In the genomic region with DNA sequence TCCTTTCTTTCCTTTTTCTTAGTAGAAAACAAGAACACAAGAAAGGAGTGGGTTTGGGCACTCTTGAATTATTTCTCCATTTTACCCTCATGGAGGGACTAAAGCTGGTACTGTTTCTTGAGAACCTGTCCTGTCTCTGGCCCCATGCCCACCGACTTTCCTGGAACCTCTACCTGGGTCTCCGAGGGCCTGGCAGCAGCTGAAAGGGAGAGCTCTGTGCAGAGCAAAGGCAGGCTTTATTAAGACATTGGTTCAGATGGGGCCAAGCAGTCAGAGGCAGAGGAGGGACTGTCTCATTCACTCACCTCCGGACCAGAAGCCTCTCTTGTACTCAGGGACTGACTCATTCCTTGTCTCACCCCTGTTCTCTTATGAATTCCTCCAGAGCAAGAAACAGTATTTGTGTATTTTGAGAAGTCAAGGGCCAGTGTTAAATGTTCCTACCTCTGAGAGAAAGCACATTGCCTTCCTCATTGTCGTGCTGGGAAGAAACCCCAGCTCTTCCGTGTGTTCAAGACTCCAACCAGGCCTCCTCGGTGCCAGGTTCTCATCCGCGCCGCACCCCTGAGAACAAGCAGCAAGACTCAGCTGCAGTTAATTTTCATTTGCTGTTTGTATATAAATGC, we compare ENCODE assay signal across 23 cellular contexts.
A peak's percentile ranks its signal among the peaks of the same experiment; 100 is the strongest.
DNase-seq lines count a peak whose midpoint lies in the region; ATAC-seq, FAIRE-seq and TF ChIP-seq lines count a peak whose summit lies in the region.
"Had no signal": no experiment of that assay in that cellular context is flagged by ENCODE, and none has a peak within 500 bp of the region (broad histone marks: within the 10 kb centered on the region; RNA-seq: fewer than 3 reads in every experiment).

No MANE protein-coding gene starts in this region.

- intact Hi-C loops in prostate gland (cut with DNase I) = loop anchor here (10.0 kb wide), 1 partner anchor 816 kb away; no protein-coding TSS in a partner anchor

- DNase-seq in ELR (ENCODE audit: low read depth) (peak; percentile 12), astrocyte (ENCODE audit: low read depth) (peak; percentile 61), hepatocyte (ENCODE audit: low spot score) (peak; percentile 12), prostate gland (ENCODE audit: low spot score) (no peak), immature natural killer cell (no peak), ureter (ENCODE audit: low spot score) (no peak)
- DNase-seq in activated T-cell treated with anti-CD3 and anti-CD28 coated beads, Interleukin-2, amount 50 U/mL, for 72 hours = no peak
- DNase-seq: cortex of kidney; KBM-7; left ventricle myocardium inferior; NCI-H2081 treated with DMSO at 0.1 percent for 48 hours; NCI-H446 treated with DMSO at 0.1 percent for 48 hours; occipital lobe; stimulated activated CD4-positive, alpha-beta T cell treated with anti-CD3 and anti-CD28 coated beads, Interleukin-4, amount 100 ng/mL, for 1 hour had no signal

- H3K36me3 ChIP-seq in astrocyte (ENCODE audit: insufficient read depth, low read length) (no peaks in the 10 kb centered on the region), hepatocyte (replicated peaks; ENCODE audit: insufficient read depth, low read depth) (no peaks in the 10 kb centered on the region), rectal smooth muscle tissue (ENCODE audit: control insufficient read depth, insufficient read depth, low read length) (no peaks in the 10 kb centered on the region), prostate gland (no peaks in the 10 kb centered on the region)
- H3K36me3 ChIP-seq: BLaER1 treated with 17β-estradiol and CSF1 and Interleukin-3, amounts not matched to agents 10 nM and 100 nM; left ventricle myocardium inferior had no signal

- no peak for ATAC-seq in activated T-cell treated with anti-CD3 and anti-CD28 coated beads, Interleukin-2, amount 50 U/mL, for 72 hours (replicated peaks in 1 of 2)
- ATAC-seq: A549 had no signal

- H3K9ac ChIP-seq in astrocyte (ENCODE audit: low read length) = no peak overlapping the region
- H3K9ac ChIP-seq in rectal smooth muscle tissue (ENCODE audit: low read length) = no peak overlapping the region
- H3K9ac ChIP-seq: BLaER1 treated with 17β-estradiol and CSF1 and Interleukin-3, amounts not matched to agents 10 nM and 100 nM had no signal

- 75% methylated on average over 9 of the region's 9 CpGs for WGBS in hepatocyte (ENCODE audit: low lambda C conversion rate, missing lambda C conversion rate)
- WGBS in prostate gland = 81% methylated on average over 9 of the region's 9 CpGs

- H3K27me3 Mint-ChIP-seq in astrocyte (ENCODE audit: low read depth, unreplicated experiment) (peaks cover 2% of the 10 kb centered on the region), immature natural killer cell (ENCODE audit: low read depth in 3 of 3) (peaks cover 0 to 1% (median 0%) of the 10 kb centered on the region in 3 donors)
- H3K27me3 Mint-ChIP-seq in activated T-cell treated with anti-CD3 and anti-CD28 coated beads, Interleukin-2, amount 50 U/mL, for 72 hours (ENCODE audit: low read depth) = no peaks in the 10 kb centered on the region
- H3K27me3 Mint-ChIP-seq: activated naive CD8-positive, alpha-beta T cell had no signal

- H3K9me3 Mint-ChIP-seq in astrocyte (ENCODE audit: unreplicated experiment) (no peaks in the 10 kb centered on the region), immature natural killer cell (peaks cover 0 to 38% (median 7%) of the 10 kb centered on the region in 6 donors)
- H3K9me3 Mint-ChIP-seq in activated T-cell treated with anti-CD3 and anti-CD28 coated beads, Interleukin-2, amount 50 U/mL, for 72 hours = peaks cover 0 to 2% of the 10 kb centered on the region in 2 donors

- H2AFZ ChIP-seq in astrocyte (ENCODE audit: low read depth, low read length) = no peak overlapping the region
- no peak overlapping the region for H2AFZ ChIP-seq in hepatocyte

- H3K4me3 ChIP-seq in astrocyte (ENCODE audit: insufficient read depth, low read depth, low read length) (no peak overlapping the region), hepatocyte (no peak overlapping the region), rectal smooth muscle tissue (ENCODE audit: low read length) (no peak overlapping the region), prostate gland (no peak overlapping the region)
- H3K4me3 ChIP-seq: A549; BLaER1 treated with 17β-estradiol and CSF1 and Interleukin-3, amounts not matched to agents 10 nM and 100 nM; left ventricle myocardium inferior had no signal

- H3K27ac ChIP-seq in astrocyte (ENCODE audit: low read depth, low read length) = no peak overlapping the region
- peak overlapping the region; percentile 29 for H3K27ac ChIP-seq in hepatocyte
- H3K27ac ChIP-seq in rectal smooth muscle tissue (ENCODE audit: low read depth, low read length) = peak overlapping the region; percentile 56
- H3K27ac ChIP-seq in prostate gland = no peak overlapping the region
- H3K27ac ChIP-seq: A549; BLaER1 treated with 17β-estradiol and CSF1 and Interleukin-3, amounts not matched to agents 10 nM and 100 nM; left ventricle myocardium inferior had no signal

- no peak for FAIRE-seq in astrocyte (lab: Jason Lieb, UNC)
- FAIRE-seq: A549, endometrium, frontal cortex, GM12892, urothelium cell line had no signal

- H3K9me2 ChIP-seq in hepatocyte (replicated peaks; ENCODE audit: insufficient read depth) = no peaks in the 10 kb centered on the region

- H3K79me2 ChIP-seq in astrocyte (ENCODE audit: insufficient read depth, low read length) (no peaks in the 10 kb centered on the region), hepatocyte (no peaks in the 10 kb centered on the region)

- no peaks in the 10 kb centered on the region for H3K9me3 ChIP-seq in astrocyte (ENCODE audit: insufficient read depth, low read depth, low read length)
- H3K9me3 ChIP-seq in hepatocyte (ENCODE audit: low read depth) = no peaks in the 10 kb centered on the region
- no peaks in the 10 kb centered on the region for H3K9me3 ChIP-seq in prostate gland
- H3K9me3 ChIP-seq: A549; BLaER1 treated with 17β-estradiol and CSF1 and Interleukin-3, amounts not matched to agents 10 nM and 100 nM; left ventricle myocardium inferior had no signal

- no peak for TF ChIP-seq CTCF in astrocyte (IDR thresholded peaks at IDR 0.05; ENCODE audit: insufficient read depth, low read depth, low read length)
- TF ChIP-seq CTCF in hepatocyte (IDR thresholded peaks at IDR 0.05; ENCODE audit: poor library complexity) = no peak
- TF ChIP-seq CTCF in prostate gland (IDR thresholded peaks at IDR 0.05) = no peak

- H3K36me3 Mint-ChIP-seq in astrocyte (ENCODE audit: low read depth, unreplicated experiment) (no peaks in the 10 kb centered on the region), immature natural killer cell (peaks cover 7 to 12% (median 7%) of the 10 kb centered on the region in 3 donors)
- H3K36me3 Mint-ChIP-seq in activated T-cell treated with anti-CD3 and anti-CD28 coated beads, Interleukin-2, amount 50 U/mL, for 72 hours (ENCODE audit: insufficient read depth in 2 of 2) = no peaks in the 10 kb centered on the region
- H3K36me3 Mint-ChIP-seq: brain had no signal

- H3K4me1 ChIP-seq in astrocyte (ENCODE audit: insufficient read depth, low read length) (peaks cover 14% of the 10 kb centered on the region), hepatocyte (ENCODE audit: insufficient read depth) (peaks cover 21% of the 10 kb centered on the region), rectal smooth muscle tissue (ENCODE audit: control insufficient read depth, insufficient read depth, low read length) (peaks cover 15% of the 10 kb centered on the region), prostate gland (replicated peaks) (no peaks in the 10 kb centered on the region)
- H3K4me1 ChIP-seq: A549 had no signal

- H3K4me1 Mint-ChIP-seq in astrocyte (ENCODE audit: low read depth, unreplicated experiment) (peaks cover 19% of the 10 kb centered on the region), immature natural killer cell (no peaks in the 10 kb centered on the region)
- H3K4me1 Mint-ChIP-seq in activated T-cell treated with anti-CD3 and anti-CD28 coated beads, Interleukin-2, amount 50 U/mL, for 72 hours (ENCODE audit: low read depth) = no peaks in the 10 kb centered on the region

- H3K27me3 ChIP-seq in astrocyte (ENCODE audit: insufficient read depth, low read length) (no peaks in the 10 kb centered on the region), hepatocyte (no peaks in the 10 kb centered on the region), rectal smooth muscle tissue (ENCODE audit: control insufficient read depth, insufficient read depth, low read length) (no peaks in the 10 kb centered on the region), prostate gland (replicated peaks; ENCODE audit: insufficient read depth) (no peaks in the 10 kb centered on the region)
- H3K27me3 ChIP-seq: BLaER1 treated with 17β-estradiol and CSF1 and Interleukin-3, amounts not matched to agents 10 nM and 100 nM had no signal

- H4K20me1 ChIP-seq in astrocyte (ENCODE audit: insufficient read depth, low read length) = no peaks in the 10 kb centered on the region
- H4K20me1 ChIP-seq in hepatocyte (ENCODE audit: insufficient read depth, poor library complexity, severe bottlenecking) = no peaks in the 10 kb centered on the region
- H4K20me1 ChIP-seq: BLaER1 treated with 17β-estradiol and CSF1 and Interleukin-3, amounts not matched to agents 10 nM and 100 nM had no signal

- no peak for TF ChIP-seq POLR2A in prostate gland (IDR thresholded peaks at IDR 0.05)

- H3K27ac Mint-ChIP-seq in astrocyte (ENCODE audit: unreplicated experiment) = no peak overlapping the region
- no peak overlapping the region for H3K27ac Mint-ChIP-seq in immature natural killer cell
- H3K27ac Mint-ChIP-seq in activated T-cell treated with anti-CD3 and anti-CD28 coated beads, Interleukin-2, amount 50 U/mL, for 72 hours = no peak overlapping the region
- H3K27ac Mint-ChIP-seq: activated naive CD8-positive, alpha-beta T cell had no signal

- H3K4me2 ChIP-seq in astrocyte (ENCODE audit: low read length) = no peak overlapping the region
- H3K4me2 ChIP-seq in hepatocyte = no peak overlapping the region
- H3K4me2 ChIP-seq: A549; BLaER1 treated with 17β-estradiol and CSF1 and Interleukin-3, amounts not matched to agents 10 nM and 100 nM had no signal

- no peak overlapping the region for H3K4me3 Mint-ChIP-seq in astrocyte (ENCODE audit: unreplicated experiment)
- no peak overlapping the region for H3K4me3 Mint-ChIP-seq in immature natural killer cell
- no peak overlapping the region for H3K4me3 Mint-ChIP-seq in activated T-cell treated with anti-CD3 and anti-CD28 coated beads, Interleukin-2, amount 50 U/mL, for 72 hours
- H3K4me3 Mint-ChIP-seq: activated naive CD8-positive, alpha-beta T cell; brain had no signal

Comparison
In these comparisons a context has a peak if more than half of its experiments do, and no peak if none do; other contexts are left out.
1. DNase-seq: peak in ELR (single experiment), astrocyte (single experiment) and hepatocyte (single experiment); none in prostate gland (single experiment), immature natural killer cell (0 of 3), activated T-cell treated with anti-CD3 and anti-CD28 coated beads, Interleukin-2, amount 50 U/mL, for 72 hours (0 of 2) and ureter (single experiment).
2. H3K27ac ChIP-seq: peak in hepatocyte (single experiment) and rectal smooth muscle tissue (single experiment); none in astrocyte (single experiment) and prostate gland (0 of 2).